In the genomic region with DNA sequence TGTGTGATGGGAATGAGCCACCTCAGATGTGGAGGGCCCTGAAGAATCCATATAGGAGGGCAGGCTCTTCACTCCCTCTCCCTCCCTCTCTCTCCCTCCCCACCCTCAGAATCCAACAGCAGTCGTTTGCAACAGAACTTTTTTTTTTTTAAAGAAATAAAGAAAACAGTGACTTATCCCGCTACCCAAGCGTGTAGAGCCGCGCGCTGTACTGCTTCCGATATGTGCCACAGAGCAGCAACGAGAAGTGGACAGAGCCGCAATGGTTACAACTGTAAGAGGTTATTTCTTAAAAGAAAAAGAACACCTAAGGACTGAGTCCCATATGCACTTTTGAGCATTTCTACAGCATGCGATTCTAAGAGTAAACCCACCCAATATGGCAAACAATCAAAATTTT, we compare ENCODE assay signal across 14 cellular contexts. TPM values are rescaled to one million over a fixed set of nuclear protein-coding genes. Genes with fewer than 3 reads are reported as not detected.
DNase-seq lines count a peak whose midpoint lies in the region; ATAC-seq and TF ChIP-seq lines count a peak whose summit lies in the region.
"Had no signal": no experiment of that assay in that cellular context is flagged by ENCODE, and none has a peak within 500 bp of the region (broad histone marks: within the 10 kb centered on the region; RNA-seq: fewer than 3 reads in every experiment).

No MANE protein-coding gene starts in this region.

- peak overlapping the region in 2 of 11 experiments; percentile 5 to 42; a peak in 2 of 22 replicates for H3K9ac ChIP-seq in BLaER1 treated with 17β-estradiol and CSF1 and Interleukin-3, amounts not matched to agents 10 nM and 100 nM
- H3K9ac ChIP-seq: GM23248 had no signal

- peaks cover 61 to 66% (median 63%) of the 10 kb centered on the region in 11 experiments for H3K36me3 ChIP-seq in BLaER1 treated with 17β-estradiol and CSF1 and Interleukin-3, amounts not matched to agents 10 nM and 100 nM
- peaks cover 45% of the 10 kb centered on the region for H3K36me3 ChIP-seq in GM23338 (ENCODE audit: insufficient read depth)

- H3K9me3 ChIP-seq in BLaER1 treated with 17β-estradiol and CSF1 and Interleukin-3, amounts not matched to agents 10 nM and 100 nM (replicated peaks in 1 of 11), result no peaks in the 10 kb centered on the region
- H3K9me3 ChIP-seq: A549, BE2C had no signal

- peaks cover 27% of the 10 kb centered on the region for H3K27me3 Mint-ChIP-seq in GM23338 (ENCODE audit: insufficient read depth, low read depth, poor library complexity)
- peaks cover 11% of the 10 kb centered on the region for H3K27me3 Mint-ChIP-seq in neural crest cell (ENCODE audit: low read depth)
- H3K27me3 Mint-ChIP-seq: CD8-positive, alpha-beta memory T cell had no signal

- H3K4me1 ChIP-seq in BLaER1 treated with 17β-estradiol and CSF1 and Interleukin-3, amounts not matched to agents 10 nM and 100 nM, result peaks cover 93 to 100% (median 100%) of the 10 kb centered on the region in 10 experiments
- peaks cover 24% of the 10 kb centered on the region for H3K4me1 ChIP-seq in GM23338 (ENCODE audit: insufficient read depth)

- no peak for DNase-seq in GM23338 (ENCODE audit: low spot score)
- DNase-seq in neural crest cell (ENCODE audit: low read depth, low spot score), result no peak
- no peak for DNase-seq in NCI-H446 (lab: John Stamatoyannopoulos, UW)
- DNase-seq in stimulated activated naive CD4-positive, alpha-beta T cell treated with Interleukin-2 at 50 U/mL for 16 hours (lab: John Stamatoyannopoulos, UW), result no peak
- DNase-seq: BE2C; CD8-positive, alpha-beta memory T cell; DMS 273 treated with DMSO at 0.1 percent for 48 hours; GM23248; H7; IMR-90 had no signal

- peak overlapping the region in 8 of 11 experiments; percentile 44 to 99 (median 94); a peak in 8 of 22 replicates for H3K4me2 ChIP-seq in BLaER1 treated with 17β-estradiol and CSF1 and Interleukin-3, amounts not matched to agents 10 nM and 100 nM
- H3K4me2 ChIP-seq in GM23338, result no peak overlapping the region
- H3K4me2 ChIP-seq: A549 had no signal

- peak overlapping the region in 5 of 11 experiments; percentile 45 to 100 (median 79); a peak in 6 of 22 replicates for H3K27ac ChIP-seq in BLaER1 treated with 17β-estradiol and CSF1 and Interleukin-3, amounts not matched to agents 10 nM and 100 nM
- H3K27ac ChIP-seq in GM23338 (ENCODE audit: low read depth) (0 out of 2 replicates have a peak overlapping the region, but pooled peaks have one; percentile 55), VCaP (peak overlapping the region; percentile 100)
- H3K27ac ChIP-seq: A549, GM23248 had no signal

- H3K36me3 Mint-ChIP-seq in GM23338 (ENCODE audit: low read depth) (peaks cover 61% of the 10 kb centered on the region), neural crest cell (ENCODE audit: low read depth) (peaks cover 19% of the 10 kb centered on the region)

- TF ChIP-seq CTCF in GM23338 (conservative IDR thresholded peaks at IDR 0.05; ENCODE audit: low read depth in 2 of 2) (no peak), VCaP (conservative IDR thresholded peaks at IDR 0.05) (no peak), neural crest cell (conservative IDR thresholded peaks at IDR 0.05) (no peak)

- H3K27ac Mint-ChIP-seq in GM23338 (no peak overlapping the region), neural crest cell (ENCODE audit: unreplicated experiment) (no peak overlapping the region)

- no peaks in the 10 kb centered on the region for H3K9me3 Mint-ChIP-seq in GM23338
- H3K9me3 Mint-ChIP-seq in neural crest cell, result no peaks in the 10 kb centered on the region
- H3K9me3 Mint-ChIP-seq: CD8-positive, alpha-beta memory T cell had no signal

- H2AFZ ChIP-seq in GM23338, result no peak overlapping the region
- H2AFZ ChIP-seq: GM23248 had no signal

- H3K4me3 ChIP-seq in BLaER1 treated with 17β-estradiol and CSF1 and Interleukin-3, amounts not matched to agents 10 nM and 100 nM, result no peak overlapping the region
- H3K4me3 ChIP-seq in GM23338, result no peak overlapping the region
- H3K4me3 ChIP-seq: A549, GM23248 had no signal

- H4K20me1 ChIP-seq in BLaER1 treated with 17β-estradiol and CSF1 and Interleukin-3, amounts not matched to agents 10 nM and 100 nM, result peaks cover 34 to 77% (median 58%) of the 10 kb centered on the region in 11 experiments; a peak in 21 of 22 replicates
- H4K20me1 ChIP-seq in GM23338 (replicated peaks; ENCODE audit: insufficient read depth), result peaks cover 15% of the 10 kb centered on the region

- H3F3A ChIP-seq in GM23338 (replicated peaks; ENCODE audit: low read depth), result peaks cover 56% of the 10 kb centered on the region

- no peaks in the 10 kb centered on the region for H3K27me3 ChIP-seq in BLaER1 treated with 17β-estradiol and CSF1 and Interleukin-3, amounts not matched to agents 10 nM and 100 nM
- no peaks in the 10 kb centered on the region for H3K27me3 ChIP-seq in GM23338 (ENCODE audit: insufficient read depth)
- H3K27me3 ChIP-seq: BE2C had no signal

- H3K4me1 Mint-ChIP-seq in GM23338, result peaks cover 30% of the 10 kb centered on the region
- H3K4me1 Mint-ChIP-seq in neural crest cell, result peaks cover 15% of the 10 kb centered on the region

- no peaks in the 10 kb centered on the region for H3K9me2 ChIP-seq in GM23338 (ENCODE audit: insufficient read depth)

- ATAC-seq in GM23338, result no peak
- ATAC-seq in HG02884 (IDR thresholded peaks at IDR 0.05; ENCODE audit: unreplicated experiment), result no peak
- ATAC-seq: A549 had no signal

- H3K79me2 ChIP-seq in GM23338 (replicated peaks; ENCODE audit: insufficient read depth), result no peaks in the 10 kb centered on the region

- H3K4me3 Mint-ChIP-seq in GM23338 (no peak overlapping the region), neural crest cell (peak overlapping the region; percentile 27)
- H3K4me3 Mint-ChIP-seq: CD8-positive, alpha-beta memory T cell had no signal

TF ChIP-seq in GM23338, 12 proteins besides CTCF, POLR2A, EP300 and RAD21:
- TF ChIP-seq CREB1 (CRISPR knock-in tag; IDR thresholded peaks at IDR 0.05; ENCODE audit: low read depth) (no peak), STAT1 (IDR thresholded peaks at IDR 0.05; ENCODE audit: unreplicated experiment) (no peak)
TF ChIP-seq in GM23338: peak in this region for 0.

RNA-seq across cellular contexts. Expression of a gene that starts 7.4 kb away (rescaled TPM):
- total RNA-seq in GM23338 (2014; rRNA removed; shearing (Covaris generic)), result 62.8 and 73.2 TPM in 2 replicates
- polyA plus RNA-seq in GM23338 (2016; fragmentation: Nextera tagmentation; extraction: Ambion mirVana), result 45.3 and 47.2 TPM in 2 replicates
- 88.4 and 91.9 TPM in 2 replicates for total RNA-seq in neural crest cell
